In the genomic region with DNA sequence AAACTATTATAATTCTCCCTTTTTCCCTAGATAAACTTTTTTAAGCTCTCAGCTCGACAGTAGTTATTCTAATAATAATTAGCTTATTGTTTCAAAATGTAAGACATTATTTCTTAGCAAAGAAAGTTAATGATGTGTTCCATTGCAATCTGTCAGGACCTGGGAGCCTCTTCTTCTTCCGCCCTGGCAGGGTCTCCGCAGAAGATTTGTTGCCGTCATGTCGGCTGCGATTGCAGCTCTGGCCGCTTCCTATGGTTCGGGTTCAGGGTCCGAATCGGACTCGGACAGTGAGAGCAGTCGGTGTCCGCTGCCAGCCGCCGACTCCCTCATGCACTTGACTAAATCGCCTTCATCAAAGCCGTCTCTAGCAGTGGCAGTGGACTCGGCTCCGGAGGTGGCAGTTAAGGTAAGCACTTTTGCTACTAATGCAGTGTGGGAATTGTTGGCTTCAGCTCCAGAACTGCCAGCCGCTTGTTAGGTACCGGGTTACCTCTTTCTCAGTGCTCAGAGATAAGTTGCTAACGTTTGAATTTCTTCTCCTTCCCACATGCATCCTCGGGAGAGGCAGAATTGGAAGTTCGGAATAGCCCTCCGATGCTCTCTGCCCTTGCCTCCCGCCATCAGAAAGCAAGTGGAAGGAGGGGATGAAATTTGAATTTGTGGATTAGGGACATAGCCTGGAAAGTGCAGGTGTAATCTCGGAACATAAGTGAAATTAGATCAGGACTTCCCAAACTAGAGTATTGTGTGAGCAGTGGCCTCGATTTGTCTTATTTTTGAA, we compare ENCODE assay signal across 8 cellular contexts. TPM values are rescaled to one million over a fixed set of nuclear protein-coding genes. Genes with fewer than 3 reads are reported as not detected.
A peak's percentile ranks its signal among the peaks of the same experiment; 100 is the strongest.
DNase-seq lines count a peak whose midpoint lies in the region; ATAC-seq, FAIRE-seq and TF ChIP-seq lines count a peak whose summit lies in the region.

A gene (plus strand): TSS at position 200 of the 781 bp plus-strand sequence. CDS start 18 bp downstream, at position 218.

- ATAC-seq in GM21390 (IDR thresholded peaks at IDR 0.05; ENCODE audit: unreplicated experiment) (peak; percentile 47), body of pancreas (peak; percentile 66)

- TF ChIP-seq CTCF in body of pancreas (IDR thresholded peaks at IDR 0.05) = no peak

- no peak within 1 kb of the TSS for H3K27ac Mint-ChIP-seq in immature natural killer cell

- FAIRE-seq in HTR-8/SVneo (lab: Jason Lieb, UNC) = no peak

- TF ChIP-seq POLR2A in body of pancreas (IDR thresholded peaks at IDR 0.05) = peak in 2 of 3 donors; percentile 62 to 75

- H3K27ac ChIP-seq in body of pancreas = peak within 1 kb of the TSS; percentile 63 to 85 (median 74)

- H3K27me3 ChIP-seq in body of pancreas = no peaks in the 10 kb centered on the region

- peak within 1 kb of the TSS in 2 of 5 donors; percentile 78 to 83 for H3K4me3 Mint-ChIP-seq in immature natural killer cell

- H3K4me3 ChIP-seq in body of pancreas = peak within 1 kb of the TSS; percentile 43 to 86

- H3K9me3 Mint-ChIP-seq in immature natural killer cell = no peaks in the 10 kb centered on the region

- WGBS in body of pancreas, 2 donors = 0% methylated on average over 20 to 28 of the region's 28 CpGs

- H3K9me3 ChIP-seq in body of pancreas = no peaks in the 10 kb centered on the region

- H3K36me3 ChIP-seq in body of pancreas (replicated peaks in 1 of 2; ENCODE audit: insufficient read depth in 1 of 2, low read depth in 2 of 2) = no peaks in the 10 kb centered on the region

- H3K4me1 Mint-ChIP-seq in immature natural killer cell = peaks cover 9 to 17% of the 10 kb centered on the region in 2 donors

- H3K4me1 ChIP-seq in body of pancreas = peaks cover 34% of the 10 kb centered on the region

- intact Hi-C loops in body of pancreas (cut with DNase I) = no loop called here

- H3K27me3 Mint-ChIP-seq in immature natural killer cell (ENCODE audit: low read depth in 3 of 3) = peaks cover 4 to 12% (median 6%) of the 10 kb centered on the region in 3 donors

- DNase-seq in DMS 273 treated with DMSO at 0.1 percent for 48 hours (lab: John Stamatoyannopoulos, UW) (peak; percentile 91), HTR-8/SVneo (ENCODE audit: insufficient read length, low spot score) (peak; percentile 51), T-helper 9 cell (peak; percentile 45), body of pancreas (peak; percentile 59 to 65 (median 62)), immature natural killer cell (no peak), foreskin melanocyte (no peak)
- peak; percentile 11 to 41 (median 17) for DNase-seq in stimulated activated CD4-positive, alpha-beta T cell treated with anti-CD3 and anti-CD28 coated beads, Interleukin-1b, Interleukin-23, amount 100 ng/mL, for 24 hours (ENCODE audit: low read depth in 4 of 4, low spot score in 1 of 4)

- no peaks in the 10 kb centered on the region for H3K36me3 Mint-ChIP-seq in immature natural killer cell

RNA-seq across cellular contexts. Expression of the gene that starts here (rescaled TPM):
- 10 to 100 TPM in 1 of 2 donors, 1 to 10 TPM in 1; 9.2 to 14.3 TPM for total RNA-seq in body of pancreas
- 10 to 100 TPM; 22.4 to 34.6 (median 23.7) TPM for polyA plus RNA-seq in immature natural killer cell

Comparison
In these comparisons a context has a peak if more than half of its experiments do, and no peak if none do; other contexts are left out.
1. DNase-seq: peak in DMS 273 treated with DMSO at 0.1 percent for 48 hours (single experiment), HTR-8/SVneo (single experiment), T-helper 9 cell (single experiment), body of pancreas (4 of 4) and stimulated activated CD4-positive, alpha-beta T cell treated with anti-CD3 and anti-CD28 coated beads, Interleukin-1b, Interleukin-23, amount 100 ng/mL, for 24 hours (4 of 4); none in immature natural killer cell (0 of 3) and foreskin melanocyte (single experiment).